ENCODE assay signal across 10 cellular contexts in the genomic region with DNA sequence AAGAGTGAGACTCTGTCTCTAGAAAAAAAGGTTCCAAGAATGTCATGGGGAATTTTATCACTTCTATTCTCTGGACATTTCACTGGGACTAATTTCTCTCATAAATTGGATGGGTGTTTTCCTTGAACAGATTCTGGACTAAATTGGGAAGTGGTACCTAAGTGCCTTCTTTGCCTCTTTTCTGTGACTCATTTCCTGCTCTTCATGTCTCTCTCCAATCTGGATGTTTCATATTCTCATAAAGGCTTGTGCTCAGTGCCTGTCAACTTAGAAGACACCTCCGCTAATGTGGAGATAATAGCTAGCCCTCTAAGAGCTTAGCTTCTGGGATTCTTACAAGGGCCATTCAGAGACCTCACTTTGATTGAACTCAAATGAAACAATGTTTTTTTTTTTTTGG. TPM values are rescaled to one million over a fixed set of nuclear protein-coding genes. Genes with fewer than 3 reads are reported as not detected.
"Had no signal": no experiment of that assay in that cellular context is flagged by ENCODE, and none has a peak within 500 bp of the region (broad histone marks: within the 10 kb centered on the region; RNA-seq: fewer than 3 reads in every experiment).

No MANE protein-coding gene starts in this region.

- H3K27ac ChIP-seq: lower lobe of right lung had no signal

- ATAC-seq: naive thymus-derived CD4-positive, alpha-beta T cell; stimulated activated effector memory CD8-positive, alpha-beta T cell treated with anti-CD3 and anti-CD28 coated beads, Interleukin-12 subunit alpha, Interleukin-12 subunit beta, amount 100 ng/mL, for 72 hours had no signal

- H3K9me3 ChIP-seq: lower lobe of right lung had no signal

- H3K9me3 Mint-ChIP-seq: activated CD4-positive, alpha-beta T cell treated with anti-CD3 and anti-CD28 coated beads, Interleukin-2, amount 10 ng/mL, durations not matched to agents 7 days and 5 days; activated naive CD8-positive, alpha-beta T cell treated with anti-CD3 and anti-CD28 coated beads for 36 hours; stimulated activated effector memory CD8-positive, alpha-beta T cell treated with anti-CD3 and anti-CD28 coated beads, Interleukin-12 subunit alpha, Interleukin-12 subunit beta, amount 100 ng/mL, for 72 hours had no signal

- H3K4me1 Mint-ChIP-seq: activated CD4-positive, alpha-beta T cell treated with anti-CD3 and anti-CD28 coated beads, Interleukin-2, amount 10 ng/mL, durations not matched to agents 7 days and 5 days; activated naive CD8-positive, alpha-beta T cell treated with anti-CD3 and anti-CD28 coated beads for 36 hours; naive thymus-derived CD4-positive, alpha-beta T cell; stimulated activated effector memory CD8-positive, alpha-beta T cell treated with anti-CD3 and anti-CD28 coated beads, Interleukin-12 subunit alpha, Interleukin-12 subunit beta, amount 100 ng/mL, for 72 hours had no signal

- H3K36me3 ChIP-seq: lower lobe of right lung had no signal

- H3K4me3 Mint-ChIP-seq: activated CD4-positive, alpha-beta T cell treated with anti-CD3 and anti-CD28 coated beads, Interleukin-2, amount 10 ng/mL, durations not matched to agents 7 days and 5 days; activated naive CD8-positive, alpha-beta T cell treated with anti-CD3 and anti-CD28 coated beads for 36 hours; naive thymus-derived CD4-positive, alpha-beta T cell; stimulated activated effector memory CD8-positive, alpha-beta T cell treated with anti-CD3 and anti-CD28 coated beads, Interleukin-12 subunit alpha, Interleukin-12 subunit beta, amount 100 ng/mL, for 72 hours had no signal

- H3K27ac Mint-ChIP-seq: activated CD4-positive, alpha-beta T cell treated with anti-CD3 and anti-CD28 coated beads, Interleukin-2, amount 10 ng/mL, durations not matched to agents 7 days and 5 days; activated naive CD8-positive, alpha-beta T cell treated with anti-CD3 and anti-CD28 coated beads for 36 hours; naive thymus-derived CD4-positive, alpha-beta T cell; stimulated activated effector memory CD8-positive, alpha-beta T cell treated with anti-CD3 and anti-CD28 coated beads, Interleukin-12 subunit alpha, Interleukin-12 subunit beta, amount 100 ng/mL, for 72 hours had no signal

- H3K4me3 ChIP-seq: lower lobe of right lung had no signal

- H3K36me3 Mint-ChIP-seq: activated naive CD8-positive, alpha-beta T cell treated with anti-CD3 and anti-CD28 coated beads for 36 hours; naive thymus-derived CD4-positive, alpha-beta T cell; stimulated activated effector memory CD8-positive, alpha-beta T cell treated with anti-CD3 and anti-CD28 coated beads, Interleukin-12 subunit alpha, Interleukin-12 subunit beta, amount 100 ng/mL, for 72 hours had no signal

- H3K4me1 ChIP-seq: lower lobe of right lung had no signal

- DNase-seq: activated CD4-positive, alpha-beta T cell treated with anti-CD3 and anti-CD28 coated beads, Interleukin-2, amount 10 ng/mL, durations not matched to agents 7 days and 5 days; activated CD4-positive, CD25-positive, alpha-beta regulatory T cell; activated CD8-positive, alpha-beta memory T cell treated with anti-CD3 and anti-CD28 coated beads for 24 hours; activated naive CD8-positive, alpha-beta T cell treated with anti-CD3 and anti-CD28 coated beads for 36 hours; amygdala; left cardiac atrium; lower lobe of right lung; naive thymus-derived CD4-positive, alpha-beta T cell; T-helper 2 cell had no signal

RNA-seq across cellular contexts. Expression of a gene that starts 38.0 kb away (rescaled TPM):
- total RNA-seq: activated naive CD8-positive, alpha-beta T cell treated with anti-CD3 and anti-CD28 coated beads for 36 hours had no signal
